ENCODE assay signal across 17 cellular contexts in genomic region chr16:89425523-89425922, GRCh38.
DNase-seq lines count a peak whose midpoint lies in the region; ATAC-seq and TF ChIP-seq lines count a peak whose summit lies in the region.
"Had no signal": no experiment of that assay in that cellular context is flagged by ENCODE, and none has a peak within 500 bp of the region (broad histone marks: within the 10 kb centered on the region; RNA-seq: fewer than 3 reads in every experiment).

No MANE protein-coding gene starts in this region.

- intact Hi-C loops in activated CD4-positive, alpha-beta T cell treated with anti-CD3 and anti-CD28 coated beads, Interleukin-2, amount 10 ng/mL, durations not matched to agents 24 days and 14 days (cut with micrococcal nuclease) = no loop called here
- intact Hi-C loops in CD8-positive, alpha-beta T cell (cut with DNase I, micrococcal nuclease) = no loop called here
- intact Hi-C loops in activated CD8-positive, alpha-beta T cell treated with anti-CD3 and anti-CD28 coated beads for 36 hours (cut with micrococcal nuclease) = no loop called here

- DNase-seq in activated CD4-positive, alpha-beta T cell treated with anti-CD3 and anti-CD28 coated beads, Interleukin-2, amount 10 ng/mL, durations not matched to agents 24 days and 14 days = no peak
- DNase-seq in activated CD4-positive, alpha-beta T cell treated with anti-CD3 and anti-CD28 coated beads for 48 hours = no peak
- no peak for DNase-seq in CD8-positive, alpha-beta T cell
- DNase-seq in activated CD8-positive, alpha-beta T cell treated with anti-CD3 and anti-CD28 coated beads for 36 hours = no peak
- DNase-seq in mesothelial cell of epicardium (ENCODE audit: low spot score in 2 of 2, unreplicated experiment in 2 of 2) = no peak
- DNase-seq in HEK293T (ENCODE audit: extremely low spot score) = no peak
- DNase-seq in stimulated activated effector memory CD8-positive, alpha-beta T cell treated with anti-CD3 and anti-CD28 coated beads, Interleukin-12 subunit alpha, Interleukin-12 subunit beta, amount 100 ng/mL, for 72 hours (ENCODE audit: low spot score in 2 of 2) = no peak
- DNase-seq: activated CD8-positive, alpha-beta memory T cell treated with anti-CD3 and anti-CD28 coated beads, Interleukin-2, amount 50 U/mL, for 48 hours; DND-41; effector CD8-positive, alpha-beta T cell; NCI-H146; NCI-H345; stimulated activated naive CD8-positive, alpha-beta T cell treated with anti-CD3 and anti-CD28 coated beads, Interleukin-15, Interleukin-2, amounts not matched to agents 100 U/mL and 50 U/mL, for 24 hours; upper lobe of left lung had no signal

- H3K4me1 Mint-ChIP-seq in activated CD4-positive, alpha-beta T cell treated with anti-CD3 and anti-CD28 coated beads, Interleukin-2, amount 10 ng/mL, durations not matched to agents 24 days and 14 days = peaks cover 58% of the 10 kb centered on the region
- H3K4me1 Mint-ChIP-seq in CD8-positive, alpha-beta T cell (ENCODE audit: low read depth) = peaks cover 65% of the 10 kb centered on the region
- peaks cover 64% of the 10 kb centered on the region for H3K4me1 Mint-ChIP-seq in activated CD8-positive, alpha-beta T cell treated with anti-CD3 and anti-CD28 coated beads for 36 hours (ENCODE audit: low read depth)
- peaks cover 16% of the 10 kb centered on the region for H3K4me1 Mint-ChIP-seq in mesothelial cell of epicardium
- H3K4me1 Mint-ChIP-seq in stimulated activated effector memory CD8-positive, alpha-beta T cell treated with anti-CD3 and anti-CD28 coated beads, Interleukin-12 subunit alpha, Interleukin-12 subunit beta, amount 100 ng/mL, for 72 hours = peaks cover 64% of the 10 kb centered on the region

- no peaks in the 10 kb centered on the region for H3K9me3 Mint-ChIP-seq in activated CD4-positive, alpha-beta T cell treated with anti-CD3 and anti-CD28 coated beads, Interleukin-2, amount 10 ng/mL, durations not matched to agents 24 days and 14 days
- no peaks in the 10 kb centered on the region for H3K9me3 Mint-ChIP-seq in CD8-positive, alpha-beta T cell
- no peaks in the 10 kb centered on the region for H3K9me3 Mint-ChIP-seq in activated CD8-positive, alpha-beta T cell treated with anti-CD3 and anti-CD28 coated beads for 36 hours
- no peaks in the 10 kb centered on the region for H3K9me3 Mint-ChIP-seq in mesothelial cell of epicardium
- H3K9me3 Mint-ChIP-seq in stimulated activated effector memory CD8-positive, alpha-beta T cell treated with anti-CD3 and anti-CD28 coated beads, Interleukin-12 subunit alpha, Interleukin-12 subunit beta, amount 100 ng/mL, for 72 hours = no peaks in the 10 kb centered on the region

- H3K4me3 Mint-ChIP-seq in activated CD4-positive, alpha-beta T cell treated with anti-CD3 and anti-CD28 coated beads, Interleukin-2, amount 10 ng/mL, durations not matched to agents 24 days and 14 days = no peak overlapping the region
- H3K4me3 Mint-ChIP-seq in CD8-positive, alpha-beta T cell = no peak overlapping the region
- H3K4me3 Mint-ChIP-seq in activated CD8-positive, alpha-beta T cell treated with anti-CD3 and anti-CD28 coated beads for 36 hours = no peak overlapping the region
- no peak overlapping the region for H3K4me3 Mint-ChIP-seq in mesothelial cell of epicardium
- no peak overlapping the region for H3K4me3 Mint-ChIP-seq in stimulated activated effector memory CD8-positive, alpha-beta T cell treated with anti-CD3 and anti-CD28 coated beads, Interleukin-12 subunit alpha, Interleukin-12 subunit beta, amount 100 ng/mL, for 72 hours

- no peaks in the 10 kb centered on the region for H3K9me3 ChIP-seq in CD8-positive, alpha-beta T cell (ENCODE audit: low read length)
- H3K9me3 ChIP-seq: A549, upper lobe of left lung had no signal

- H3K27me3 Mint-ChIP-seq in activated CD4-positive, alpha-beta T cell treated with anti-CD3 and anti-CD28 coated beads, Interleukin-2, amount 10 ng/mL, durations not matched to agents 24 days and 14 days = no peaks in the 10 kb centered on the region
- H3K27me3 Mint-ChIP-seq in CD8-positive, alpha-beta T cell (ENCODE audit: low read depth) = no peaks in the 10 kb centered on the region
- no peaks in the 10 kb centered on the region for H3K27me3 Mint-ChIP-seq in activated CD8-positive, alpha-beta T cell treated with anti-CD3 and anti-CD28 coated beads for 36 hours
- H3K27me3 Mint-ChIP-seq in mesothelial cell of epicardium (ENCODE audit: low read depth) = no peaks in the 10 kb centered on the region

- peaks cover 29% of the 10 kb centered on the region for H3K36me3 Mint-ChIP-seq in activated CD4-positive, alpha-beta T cell treated with anti-CD3 and anti-CD28 coated beads, Interleukin-2, amount 10 ng/mL, durations not matched to agents 24 days and 14 days (ENCODE audit: low read depth)
- peaks cover 46% of the 10 kb centered on the region for H3K36me3 Mint-ChIP-seq in CD8-positive, alpha-beta T cell
- H3K36me3 Mint-ChIP-seq in activated CD8-positive, alpha-beta T cell treated with anti-CD3 and anti-CD28 coated beads for 36 hours (ENCODE audit: low read depth) = peaks cover 32% of the 10 kb centered on the region
- peaks cover 3% of the 10 kb centered on the region for H3K36me3 Mint-ChIP-seq in mesothelial cell of epicardium
- peaks cover 60% of the 10 kb centered on the region for H3K36me3 Mint-ChIP-seq in stimulated activated effector memory CD8-positive, alpha-beta T cell treated with anti-CD3 and anti-CD28 coated beads, Interleukin-12 subunit alpha, Interleukin-12 subunit beta, amount 100 ng/mL, for 72 hours

- CTCF ChIA-PET in CD8-positive, alpha-beta T cell (lab: Charles Lee) = interaction anchor here (1.5 kb wide), 1 partner anchor 10 kb away, joined by 3 read pairs; no protein-coding TSS in a partner anchor
- CTCF ChIA-PET in activated CD8-positive, alpha-beta T cell treated with anti-CD3 and anti-CD28 coated beads for 36 hours (lab: Charles Lee) = interaction anchor here (1.4 kb wide), 1 partner anchor 185 kb away, joined by 3 read pairs; no protein-coding TSS in a partner anchor
- CTCF ChIA-PET in HEK293T (lab: Yijun Ruan, JAX) = no interaction called here

- peak overlapping the region; percentile 62 for H3K27ac Mint-ChIP-seq in activated CD4-positive, alpha-beta T cell treated with anti-CD3 and anti-CD28 coated beads, Interleukin-2, amount 10 ng/mL, durations not matched to agents 24 days and 14 days
- H3K27ac Mint-ChIP-seq in CD8-positive, alpha-beta T cell = peak overlapping the region; percentile 39
- H3K27ac Mint-ChIP-seq in activated CD8-positive, alpha-beta T cell treated with anti-CD3 and anti-CD28 coated beads for 36 hours = peak overlapping the region; percentile 57
- peak overlapping the region; percentile 77 for H3K27ac Mint-ChIP-seq in mesothelial cell of epicardium
- H3K27ac Mint-ChIP-seq in stimulated activated effector memory CD8-positive, alpha-beta T cell treated with anti-CD3 and anti-CD28 coated beads, Interleukin-12 subunit alpha, Interleukin-12 subunit beta, amount 100 ng/mL, for 72 hours = no peak overlapping the region

- TF ChIP-seq CTCF in CD8-positive, alpha-beta T cell (IDR thresholded peaks at IDR 0.05) = no peak
- no peak for TF ChIP-seq CTCF in activated CD8-positive, alpha-beta T cell treated with anti-CD3 and anti-CD28 coated beads for 36 hours (IDR thresholded peaks at IDR 0.05)
- no peak for TF ChIP-seq CTCF in mesothelial cell of epicardium (IDR thresholded peaks at IDR 0.05; ENCODE audit: unreplicated experiment)

- no peak overlapping the region for H3K27ac ChIP-seq in CD8-positive, alpha-beta T cell (ENCODE audit: low read depth, low read length)
- H3K27ac ChIP-seq: A549 had no signal

- H3K27me3 ChIP-seq in CD8-positive, alpha-beta T cell (ENCODE audit: insufficient read depth, low read length) = no peaks in the 10 kb centered on the region
- H3K27me3 ChIP-seq: cardiac muscle cell, upper lobe of left lung had no signal

- no peak for ATAC-seq in CD8-positive, alpha-beta T cell
- no peak for ATAC-seq in activated CD8-positive, alpha-beta T cell treated with anti-CD3 and anti-CD28 coated beads for 36 hours
- no peak for ATAC-seq in stimulated activated effector memory CD8-positive, alpha-beta T cell treated with anti-CD3 and anti-CD28 coated beads, Interleukin-12 subunit alpha, Interleukin-12 subunit beta, amount 100 ng/mL, for 72 hours
- no peak for ATAC-seq in GM19035 (IDR thresholded peaks at IDR 0.05; ENCODE audit: unreplicated experiment)
- ATAC-seq: stimulated activated naive CD8-positive, alpha-beta T cell treated with anti-CD3 and anti-CD28 coated beads, Interleukin-15, Interleukin-2, amounts not matched to agents 100 U/mL and 50 U/mL, for 24 hours had no signal

- H3K4me3 ChIP-seq in CD8-positive, alpha-beta T cell (ENCODE audit: low read depth, low read length) = no peak overlapping the region
- H3K4me3 ChIP-seq: A549, cardiac muscle cell, upper lobe of left lung had no signal

- peaks cover 64% of the 10 kb centered on the region for H3K4me1 ChIP-seq in CD8-positive, alpha-beta T cell (ENCODE audit: insufficient read depth, low read length)

- H3K36me3 ChIP-seq in CD8-positive, alpha-beta T cell (ENCODE audit: insufficient read depth, low read length) = no peaks in the 10 kb centered on the region
- H3K36me3 ChIP-seq: cardiac muscle cell, upper lobe of left lung had no signal

- POLR2A ChIA-PET in CD8-positive, alpha-beta T cell (lab: Charles Lee) = no interaction called here
- POLR2A ChIA-PET in activated CD8-positive, alpha-beta T cell treated with anti-CD3 and anti-CD28 coated beads for 36 hours (lab: Charles Lee) = interaction anchor here (0.8 kb wide), 1 partner anchor 64 kb away, joined by 3 read pairs; no protein-coding TSS in a partner anchor
- POLR2A ChIA-PET in HEK293T (lab: Yijun Ruan, JAX) = no interaction called here

TF ChIP-seq in HEK293T, 16 proteins besides CTCF, POLR2A, EP300 and RAD21:
- TF ChIP-seq SUZ12 (IDR thresholded peaks at IDR 0.05) = no peak
